ENCODE assay signal across 8 cellular contexts in the genomic region with DNA sequence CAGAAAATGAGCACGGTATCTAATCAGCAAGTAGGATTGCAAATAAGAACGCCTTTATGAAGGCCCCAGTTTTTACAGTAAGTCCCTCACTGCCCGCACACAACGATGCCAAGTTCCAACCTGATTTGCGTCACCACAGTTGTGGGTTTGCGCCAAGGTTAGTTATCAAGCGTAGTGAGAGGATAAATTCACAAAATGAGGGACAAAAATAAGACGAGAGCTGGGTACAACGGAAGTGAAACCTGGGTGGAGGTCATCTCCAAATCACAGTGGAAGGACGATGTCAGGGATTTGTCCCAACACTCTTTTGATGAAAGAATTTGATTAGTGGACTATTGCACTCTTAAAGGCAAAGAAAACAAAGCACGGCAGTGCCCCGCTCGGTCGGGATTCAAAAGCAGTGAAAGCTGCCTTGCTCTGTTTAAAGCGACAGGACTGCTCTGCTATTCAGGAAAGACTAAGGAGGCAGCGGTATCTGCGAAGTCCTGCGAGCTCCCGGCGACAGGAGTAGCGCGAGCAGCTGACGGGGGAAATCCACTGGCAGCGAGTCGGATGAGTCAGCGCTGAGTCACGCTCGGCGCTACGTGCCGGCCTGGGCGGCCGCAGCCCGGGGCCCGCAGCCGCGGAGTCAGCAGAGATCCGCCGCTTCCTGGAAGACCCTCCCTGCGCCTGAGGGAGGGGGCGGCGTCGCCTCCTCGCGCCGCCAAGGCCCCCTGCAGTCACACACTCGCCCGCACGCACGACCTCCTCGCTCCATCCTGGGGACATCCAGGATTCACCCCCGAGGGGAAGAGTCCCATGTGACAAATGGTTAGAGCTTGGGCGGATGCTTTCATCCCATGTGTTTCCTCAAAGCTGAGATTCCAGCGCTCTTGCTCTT.
A peak's percentile ranks its signal among the peaks of the same experiment; 100 is the strongest.
DNase-seq lines count a peak whose midpoint lies in the region; ATAC-seq, FAIRE-seq and TF ChIP-seq lines count a peak whose summit lies in the region.

No MANE protein-coding gene starts in this region.

- H3K36me3 Mint-ChIP-seq in Calu3 (ENCODE audit: insufficient read depth, unreplicated experiment), result peaks cover 22% of the 10 kb centered on the region
- peaks cover 1% of the 10 kb centered on the region for H3K36me3 Mint-ChIP-seq in activated T-cell treated with anti-CD3 and anti-CD28 coated beads, Interleukin-2, amount 50 U/mL, for 24 hours (ENCODE audit: low read depth)

- peak overlapping the region; percentile 84 for H2AFZ ChIP-seq in OCI-LY3 (ENCODE audit: low read depth, low read length)

- peak overlapping the region; percentile 70 for H3K27ac ChIP-seq in OCI-LY3 (ENCODE audit: low read length)
- H3K27ac ChIP-seq in esophagus (ENCODE audit: low read depth in 2 of 2, low read length in 1 of 2), result peak overlapping the region; percentile 97 to 99

- H3K9ac ChIP-seq in OCI-LY3 (ENCODE audit: low read length) (peak overlapping the region; percentile 58), mucosa of stomach (ENCODE audit: low read length) (peak overlapping the region; percentile 60)

- H3K27me3 ChIP-seq in OCI-LY3 (ENCODE audit: low read depth, low read length) (peaks cover 26% of the 10 kb centered on the region), esophagus (ENCODE audit: control insufficient read depth in 1 of 2, insufficient read depth in 2 of 2, low read length in 2 of 2) (no peaks in the 10 kb centered on the region), mucosa of stomach (ENCODE audit: control insufficient read depth, insufficient read depth, low read length) (no peaks in the 10 kb centered on the region)

- H3K27ac Mint-ChIP-seq in Calu3 (ENCODE audit: unreplicated experiment), result peak overlapping the region; percentile 98
- peak overlapping the region; percentile 95 for H3K27ac Mint-ChIP-seq in activated T-cell treated with anti-CD3 and anti-CD28 coated beads, Interleukin-2, amount 50 U/mL, for 24 hours

- CTCF ChIA-PET in Calu3 (lab: Charles Lee), result interaction anchor here (0.8 to 1.5 kb wide), 9 partner anchors 8 to 104 kb away, joined by 3 to 9 read pairs (median 3); a partner anchor contains a TSS

- H3K79me2 ChIP-seq in OCI-LY3 (ENCODE audit: low read length), result no peaks in the 10 kb centered on the region

- no peaks in the 10 kb centered on the region for H3K27me3 Mint-ChIP-seq in Calu3 (ENCODE audit: unreplicated experiment)
- H3K27me3 Mint-ChIP-seq in activated T-cell treated with anti-CD3 and anti-CD28 coated beads, Interleukin-2, amount 50 U/mL, for 24 hours, result no peaks in the 10 kb centered on the region

- peaks cover 5% of the 10 kb centered on the region for H3K9me3 Mint-ChIP-seq in Calu3 (ENCODE audit: low read depth, unreplicated experiment)
- H3K9me3 Mint-ChIP-seq in activated T-cell treated with anti-CD3 and anti-CD28 coated beads, Interleukin-2, amount 50 U/mL, for 24 hours, result peaks cover 16% of the 10 kb centered on the region

- peak; percentile 94 for FAIRE-seq in HTR-8/SVneo (lab: Jason Lieb, UNC)

- 0 to 1% methylated on average over 44 to 54 of the region's 54 CpGs for WGBS in esophagus, 2 donors

- peaks cover 51% of the 10 kb centered on the region for H3K4me1 Mint-ChIP-seq in Calu3 (ENCODE audit: low read depth, unreplicated experiment)
- peaks cover 53% of the 10 kb centered on the region for H3K4me1 Mint-ChIP-seq in activated T-cell treated with anti-CD3 and anti-CD28 coated beads, Interleukin-2, amount 50 U/mL, for 24 hours (ENCODE audit: low read depth)

- H3K4me3 ChIP-seq in OCI-LY3 (ENCODE audit: low read length) (peak overlapping the region; percentile 84), esophagus (ENCODE audit: low read depth in 1 of 2, low read length in 2 of 2) (peak overlapping the region; percentile 52 to 63), mucosa of stomach (ENCODE audit: low read length) (peak overlapping the region; percentile 18)

- H3K4me3 Mint-ChIP-seq in Calu3 (ENCODE audit: low read depth, unreplicated experiment), result peak overlapping the region; percentile 91
- H3K4me3 Mint-ChIP-seq in activated T-cell treated with anti-CD3 and anti-CD28 coated beads, Interleukin-2, amount 50 U/mL, for 24 hours, result peak overlapping the region; percentile 74

- intact Hi-C loops in Calu3 (cut with micrococcal nuclease; ENCODE audit: unreplicated experiment), result loop anchor here (5.0 kb wide), 2 partner anchors 53 to 102 kb away; a partner anchor contains a TSS

- peak; percentile 95 for DNase-seq in Calu3
- DNase-seq in HTR-8/SVneo (ENCODE audit: insufficient read length, low spot score), result peak; percentile 88
- DNase-seq in activated T-cell treated with anti-CD3 and anti-CD28 coated beads, Interleukin-2, amount 50 U/mL, for 24 hours, result peak; percentile 93
- DNase-seq in stimulated activated CD8-positive, alpha-beta memory T cell treated with anti-CD3 and anti-CD28 coated beads, Interleukin-4, amount 100 ng/mL, for 48 hours, result peak; percentile 94

- TSS peak; percentile 91 for BruUV-seq in Calu3 (replicated peaks; lab: Mats Ljungman, UMichigan)

- H3K9me3 ChIP-seq in OCI-LY3 (ENCODE audit: insufficient read depth, low read length), result no peaks in the 10 kb centered on the region
- no peaks in the 10 kb centered on the region for H3K9me3 ChIP-seq in esophagus (ENCODE audit: control insufficient read depth in 2 of 2, insufficient read depth in 1 of 2, low read depth in 1 of 2, low read length in 1 of 2)
- H3K9me3 ChIP-seq in mucosa of stomach (ENCODE audit: control insufficient read depth, low read length), result no peaks in the 10 kb centered on the region

- H3K4me1 ChIP-seq in OCI-LY3 (ENCODE audit: low read length), result peaks cover 20% of the 10 kb centered on the region
- peaks cover 0 to 2% of the 10 kb centered on the region in 2 donors for H3K4me1 ChIP-seq in esophagus (ENCODE audit: control insufficient read depth in 2 of 2, insufficient read depth in 2 of 2, low read length in 1 of 2)
- peaks cover 14% of the 10 kb centered on the region for H3K4me1 ChIP-seq in mucosa of stomach (ENCODE audit: control insufficient read depth, insufficient read depth, low read length)

- TF ChIP-seq CTCF in Calu3 (IDR thresholded peaks at IDR 0.05; ENCODE audit: unreplicated experiment) (no peak), OCI-LY3 (IDR thresholded peaks at IDR 0.05; ENCODE audit: low read depth, low read length) (no peak)

- H3K36me3 ChIP-seq in OCI-LY3 (replicated peaks; ENCODE audit: low read depth, low read length) (no peaks in the 10 kb centered on the region), esophagus (ENCODE audit: control insufficient read depth in 2 of 2, insufficient read depth in 2 of 2, low read length in 1 of 2) (no peaks in the 10 kb centered on the region), mucosa of stomach (ENCODE audit: control insufficient read depth, insufficient read depth, low read length) (no peaks in the 10 kb centered on the region)

- H3K4me2 ChIP-seq in OCI-LY3 (ENCODE audit: low read length), result peak overlapping the region; percentile 91

- no peaks in the 10 kb centered on the region for H4K20me1 ChIP-seq in OCI-LY3 (ENCODE audit: insufficient read depth, low read length)

- peak; percentile 91 for ATAC-seq in GM21381 (IDR thresholded peaks at IDR 0.05; ENCODE audit: unreplicated experiment)

Comparison
In these comparisons a context has a peak if more than half of its experiments do, and no peak if none do; other contexts are left out.
1. Peak in every context shown above with its lines: DNase-seq, ATAC-seq, H3K4me3 ChIP-seq and H3K27ac ChIP-seq.
2. H3K4me3 ChIP-seq: peak in every context shown above with its lines; median percentile 84 in OCI-LY3; 58 in esophagus; 18 in mucosa of stomach.